Comparison of ENCODE assay signal across 17 cellular contexts in genomic region chr1:37399830-37400790, GRCh38.
"Had no signal": no experiment of that assay in that cellular context is flagged by ENCODE, and none has a peak within 500 bp of the region (broad histone marks: within the 10 kb centered on the region; RNA-seq: fewer than 3 reads in every experiment).

No MANE protein-coding gene starts in this region.

- FAIRE-seq: kidney, small intestine, urothelium cell line had no signal

- DNase-seq: effector CD4-positive, alpha-beta T cell; foreskin melanocyte; kidney; left cardiac atrium; left ventricle myocardium inferior; lower lobe of right lung; mesenchymal stem cell; midbrain; psoas muscle; small intestine; stimulated activated CD4-positive, alpha-beta T cell treated with anti-CD3 and anti-CD28 coated beads, Interleukin-12 subunit alpha, Interleukin-12 subunit beta, amount 100 ng/mL, for 4 hours; stimulated activated naive CD4-positive, alpha-beta T cell treated with Interleukin-2 at 50 U/mL for 16 hours had no signal

- H3K4me2 ChIP-seq: hepatocyte had no signal

- H3K27ac ChIP-seq: coronary artery, hepatocyte, left ventricle myocardium inferior, lower lobe of right lung, neutrophil, psoas muscle had no signal

- H2AFZ ChIP-seq: hepatocyte had no signal

- H3K9me3 ChIP-seq: left ventricle myocardium inferior, lower lobe of right lung, neutrophil, psoas muscle had no signal

- H3K4me3 ChIP-seq: coronary artery, hepatocyte, left ventricle myocardium inferior, lower lobe of right lung, psoas muscle had no signal

- H3K79me2 ChIP-seq: hepatocyte had no signal

- ATAC-seq: left cardiac atrium; lower lobe of right lung; natural killer cell treated with Interleukin-12 subunit alpha and Interleukin-12 subunit beta and Interleukin-15 and Interleukin-18, amount 100 ng/mL, for 72 hours; psoas muscle had no signal

- H3K4me1 ChIP-seq: left ventricle myocardium inferior, lower lobe of right lung, psoas muscle had no signal

- H3K36me3 ChIP-seq: left ventricle myocardium inferior, lower lobe of right lung, neutrophil had no signal
